1 cellular context compared by ENCODE assay signal in the genomic region with DNA sequence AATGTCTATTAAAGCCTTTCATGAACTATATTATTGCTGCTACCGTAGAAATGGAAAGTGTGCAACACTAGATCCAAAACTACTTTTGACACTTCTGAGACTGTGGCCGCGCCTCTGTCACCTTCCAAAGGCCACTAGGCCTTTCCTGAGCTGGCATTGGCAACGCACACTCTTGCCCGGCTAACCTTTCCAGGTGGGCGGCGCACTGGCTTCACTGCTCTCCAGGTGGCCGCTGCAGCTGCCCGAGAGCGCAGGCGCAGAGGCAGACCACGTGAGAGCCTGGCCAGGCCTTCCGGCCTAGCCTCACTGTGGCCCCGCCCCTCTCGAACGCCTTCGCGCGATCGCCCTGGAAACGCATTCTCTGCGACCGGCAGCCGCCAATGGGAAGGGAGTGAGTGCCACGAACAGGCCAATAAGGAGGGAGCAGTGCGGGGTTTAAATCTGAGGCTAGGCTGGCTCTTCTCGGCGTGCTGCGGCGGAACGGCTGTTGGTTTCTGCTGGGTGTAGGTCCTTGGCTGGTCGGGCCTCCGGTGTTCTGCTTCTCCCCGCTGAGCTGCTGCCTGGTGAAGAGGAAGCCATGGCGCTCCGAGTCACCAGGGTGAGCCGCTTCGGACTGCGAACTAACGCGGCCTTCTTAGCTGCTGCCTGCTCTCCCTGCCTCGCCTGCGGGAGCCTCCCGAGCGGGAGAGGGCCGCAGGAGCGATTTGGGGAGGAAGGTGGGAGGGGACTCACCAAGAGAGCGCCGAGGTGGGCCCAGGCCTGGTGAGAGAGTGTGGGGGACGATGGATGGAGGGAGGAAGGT.
TF ChIP-seq lines count a peak whose summit lies in the region.

A gene (plus strand): TSS at position 465 of the 802 bp plus-strand sequence. CDS start 113 bp downstream, at position 578.

TF ChIP-seq in HepG2, 621 proteins besides CTCF, POLR2A, EP300 and RAD21 (continued from another document and continues in another):
- TF ChIP-seq, protein P1, sequence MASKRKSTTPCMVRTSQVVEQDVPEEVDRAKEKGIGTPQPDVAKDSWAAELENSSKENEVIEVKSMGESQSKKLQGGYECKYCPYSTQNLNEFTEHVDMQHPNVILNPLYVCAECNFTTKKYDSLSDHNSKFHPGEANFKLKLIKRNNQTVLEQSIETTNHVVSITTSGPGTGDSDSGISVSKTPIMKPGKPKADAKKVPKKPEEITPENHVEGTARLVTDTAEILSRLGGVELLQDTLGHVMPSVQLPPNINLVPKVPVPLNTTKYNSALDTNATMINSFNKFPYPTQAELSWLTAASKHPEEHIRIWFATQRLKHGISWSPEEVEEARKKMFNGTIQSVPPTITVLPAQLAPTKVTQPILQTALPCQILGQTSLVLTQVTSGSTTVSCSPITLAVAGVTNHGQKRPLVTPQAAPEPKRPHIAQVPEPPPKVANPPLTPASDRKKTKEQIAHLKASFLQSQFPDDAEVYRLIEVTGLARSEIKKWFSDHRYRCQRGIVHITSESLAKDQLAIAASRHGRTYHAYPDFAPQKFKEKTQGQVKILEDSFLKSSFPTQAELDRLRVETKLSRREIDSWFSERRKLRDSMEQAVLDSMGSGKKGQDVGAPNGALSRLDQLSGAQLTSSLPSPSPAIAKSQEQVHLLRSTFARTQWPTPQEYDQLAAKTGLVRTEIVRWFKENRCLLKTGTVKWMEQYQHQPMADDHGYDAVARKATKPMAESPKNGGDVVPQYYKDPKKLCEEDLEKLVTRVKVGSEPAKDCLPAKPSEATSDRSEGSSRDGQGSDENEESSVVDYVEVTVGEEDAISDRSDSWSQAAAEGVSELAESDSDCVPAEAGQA (IDR thresholded peaks at IDR 0.05; ENCODE audit: low read depth), result no peak
- TF ChIP-seq, protein P1 (CRISPR knock-in tag; IDR thresholded peaks at IDR 0.05; ENCODE audit: borderline replicate concordance), result no peak
- TF ChIP-seq ZSCAN21 (CRISPR knock-in tag; IDR thresholded peaks at IDR 0.05; ENCODE audit: borderline replicate concordance) (peak; percentile 90), ZNF816 (CRISPR knock-in tag; IDR thresholded peaks at IDR 0.05; ENCODE audit: borderline replicate concordance) (peak; percentile 60; the same call in 1 of the 2 replicates), MTF2 (CRISPR knock-in tag; IDR thresholded peaks at IDR 0.05; ENCODE audit: borderline replicate concordance) (no peak), ZNF44 (CRISPR knock-in tag; IDR thresholded peaks at IDR 0.05) (no peak), ZNF17 (CRISPR knock-in tag; IDR thresholded peaks at IDR 0.05) (no peak), ZNF569 (CRISPR knock-in tag; IDR thresholded peaks at IDR 0.05; ENCODE audit: borderline replicate concordance) (0 out of 2 replicates have a peak, but pooled peaks have one; percentile 43), FIP1L1 (IDR thresholded peaks at IDR 0.05; ENCODE audit: borderline replicate concordance, insufficient read depth, low read depth, low read length) (no peak), SETDB1 (CRISPR knock-in tag; IDR thresholded peaks at IDR 0.05; ENCODE audit: borderline replicate concordance) (no peak), ZNF510 (CRISPR knock-in tag; IDR thresholded peaks at IDR 0.05; ENCODE audit: low read depth) (no peak), ZNF468 (CRISPR knock-in tag; IDR thresholded peaks at IDR 0.05) (peak; percentile 75; the same call in 1 of the 2 replicates), ZBTB1 (CRISPR knock-in tag; IDR thresholded peaks at IDR 0.05; ENCODE audit: borderline replicate concordance) (0 out of 2 replicates have a peak, but pooled peaks have one; percentile 38), ZNF343 (CRISPR knock-in tag; IDR thresholded peaks at IDR 0.05) (0 out of 2 replicates have a peak, but pooled peaks have one; percentile 11), ZNF547 (CRISPR knock-in tag; IDR thresholded peaks at IDR 0.05) (no peak; the same call in 1 of the 2 replicates), ZMYM3 (CRISPR knock-in tag; IDR thresholded peaks at IDR 0.05) (no peak; the same call in 1 of the 2 replicates)
- TF ChIP-seq, protein P2, sequence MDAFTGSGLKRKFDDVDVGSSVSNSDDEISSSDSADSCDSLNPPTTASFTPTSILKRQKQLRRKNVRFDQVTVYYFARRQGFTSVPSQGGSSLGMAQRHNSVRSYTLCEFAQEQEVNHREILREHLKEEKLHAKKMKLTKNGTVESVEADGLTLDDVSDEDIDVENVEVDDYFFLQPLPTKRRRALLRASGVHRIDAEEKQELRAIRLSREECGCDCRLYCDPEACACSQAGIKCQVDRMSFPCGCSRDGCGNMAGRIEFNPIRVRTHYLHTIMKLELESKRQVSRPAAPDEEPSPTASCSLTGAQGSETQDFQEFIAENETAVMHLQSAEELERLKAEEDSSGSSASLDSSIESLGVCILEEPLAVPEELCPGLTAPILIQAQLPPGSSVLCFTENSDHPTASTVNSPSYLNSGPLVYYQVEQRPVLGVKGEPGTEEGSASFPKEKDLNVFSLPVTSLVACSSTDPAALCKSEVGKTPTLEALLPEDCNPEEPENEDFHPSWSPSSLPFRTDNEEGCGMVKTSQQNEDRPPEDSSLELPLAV (CRISPR knock-in tag; conservative IDR thresholded peaks at IDR 0.05; ENCODE audit: low read depth), result no peak; the same call in 1 of the 2 replicates
- TF ChIP-seq, protein P3, sequence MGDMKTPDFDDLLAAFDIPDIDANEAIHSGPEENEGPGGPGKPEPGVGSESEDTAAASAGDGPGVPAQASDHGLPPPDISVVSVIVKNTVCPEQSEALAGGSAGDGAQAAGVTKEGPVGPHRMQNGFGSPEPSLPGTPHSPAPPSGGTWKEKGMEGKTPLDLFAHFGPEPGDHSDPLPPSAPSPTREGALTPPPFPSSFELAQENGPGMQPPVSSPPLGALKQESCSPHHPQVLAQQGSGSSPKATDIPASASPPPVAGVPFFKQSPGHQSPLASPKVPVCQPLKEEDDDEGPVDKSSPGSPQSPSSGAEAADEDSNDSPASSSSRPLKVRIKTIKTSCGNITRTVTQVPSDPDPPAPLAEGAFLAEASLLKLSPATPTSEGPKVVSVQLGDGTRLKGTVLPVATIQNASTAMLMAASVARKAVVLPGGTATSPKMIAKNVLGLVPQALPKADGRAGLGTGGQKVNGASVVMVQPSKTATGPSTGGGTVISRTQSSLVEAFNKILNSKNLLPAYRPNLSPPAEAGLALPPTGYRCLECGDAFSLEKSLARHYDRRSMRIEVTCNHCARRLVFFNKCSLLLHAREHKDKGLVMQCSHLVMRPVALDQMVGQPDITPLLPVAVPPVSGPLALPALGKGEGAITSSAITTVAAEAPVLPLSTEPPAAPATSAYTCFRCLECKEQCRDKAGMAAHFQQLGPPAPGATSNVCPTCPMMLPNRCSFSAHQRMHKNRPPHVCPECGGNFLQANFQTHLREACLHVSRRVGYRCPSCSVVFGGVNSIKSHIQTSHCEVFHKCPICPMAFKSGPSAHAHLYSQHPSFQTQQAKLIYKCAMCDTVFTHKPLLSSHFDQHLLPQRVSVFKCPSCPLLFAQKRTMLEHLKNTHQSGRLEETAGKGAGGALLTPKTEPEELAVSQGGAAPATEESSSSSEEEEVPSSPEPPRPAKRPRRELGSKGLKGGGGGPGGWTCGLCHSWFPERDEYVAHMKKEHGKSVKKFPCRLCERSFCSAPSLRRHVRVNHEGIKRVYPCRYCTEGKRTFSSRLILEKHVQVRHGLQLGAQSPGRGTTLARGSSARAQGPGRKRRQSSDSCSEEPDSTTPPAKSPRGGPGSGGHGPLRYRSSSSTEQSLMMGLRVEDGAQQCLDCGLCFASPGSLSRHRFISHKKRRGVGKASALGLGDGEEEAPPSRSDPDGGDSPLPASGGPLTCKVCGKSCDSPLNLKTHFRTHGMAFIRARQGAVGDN (CRISPR knock-in tag; IDR thresholded peaks at IDR 0.05), result peak; percentile 99
- TF ChIP-seq, protein P4, sequence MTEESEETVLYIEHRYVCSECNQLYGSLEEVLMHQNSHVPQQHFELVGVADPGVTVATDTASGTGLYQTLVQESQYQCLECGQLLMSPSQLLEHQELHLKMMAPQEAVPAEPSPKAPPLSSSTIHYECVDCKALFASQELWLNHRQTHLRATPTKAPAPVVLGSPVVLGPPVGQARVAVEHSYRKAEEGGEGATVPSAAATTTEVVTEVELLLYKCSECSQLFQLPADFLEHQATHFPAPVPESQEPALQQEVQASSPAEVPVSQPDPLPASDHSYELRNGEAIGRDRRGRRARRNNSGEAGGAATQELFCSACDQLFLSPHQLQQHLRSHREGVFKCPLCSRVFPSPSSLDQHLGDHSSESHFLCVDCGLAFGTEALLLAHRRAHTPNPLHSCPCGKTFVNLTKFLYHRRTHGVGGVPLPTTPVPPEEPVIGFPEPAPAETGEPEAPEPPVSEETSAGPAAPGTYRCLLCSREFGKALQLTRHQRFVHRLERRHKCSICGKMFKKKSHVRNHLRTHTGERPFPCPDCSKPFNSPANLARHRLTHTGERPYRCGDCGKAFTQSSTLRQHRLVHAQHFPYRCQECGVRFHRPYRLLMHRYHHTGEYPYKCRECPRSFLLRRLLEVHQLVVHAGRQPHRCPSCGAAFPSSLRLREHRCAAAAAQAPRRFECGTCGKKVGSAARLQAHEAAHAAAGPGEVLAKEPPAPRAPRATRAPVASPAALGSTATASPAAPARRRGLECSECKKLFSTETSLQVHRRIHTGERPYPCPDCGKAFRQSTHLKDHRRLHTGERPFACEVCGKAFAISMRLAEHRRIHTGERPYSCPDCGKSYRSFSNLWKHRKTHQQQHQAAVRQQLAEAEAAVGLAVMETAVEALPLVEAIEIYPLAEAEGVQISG (CRISPR knock-in tag; IDR thresholded peaks at IDR 0.05), result peak; percentile 38; the same call in 1 of the 2 replicates
- TF ChIP-seq, protein P5, sequence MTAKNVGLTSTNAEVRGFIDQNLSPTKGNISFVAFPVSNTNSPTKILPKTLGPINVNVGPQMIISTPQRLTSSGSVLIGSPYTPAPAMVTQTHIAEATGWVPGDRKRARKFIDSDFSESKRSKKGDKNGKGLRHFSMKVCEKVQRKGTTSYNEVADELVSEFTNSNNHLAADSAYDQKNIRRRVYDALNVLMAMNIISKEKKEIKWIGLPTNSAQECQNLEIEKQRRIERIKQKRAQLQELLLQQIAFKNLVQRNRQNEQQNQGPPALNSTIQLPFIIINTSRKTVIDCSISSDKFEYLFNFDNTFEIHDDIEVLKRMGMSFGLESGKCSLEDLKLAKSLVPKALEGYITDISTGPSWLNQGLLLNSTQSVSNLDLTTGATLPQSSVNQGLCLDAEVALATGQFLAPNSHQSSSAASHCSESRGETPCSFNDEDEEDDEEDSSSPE (CRISPR knock-in tag; IDR thresholded peaks at IDR 0.05), result peak; percentile 96
- TF ChIP-seq, protein P6, sequence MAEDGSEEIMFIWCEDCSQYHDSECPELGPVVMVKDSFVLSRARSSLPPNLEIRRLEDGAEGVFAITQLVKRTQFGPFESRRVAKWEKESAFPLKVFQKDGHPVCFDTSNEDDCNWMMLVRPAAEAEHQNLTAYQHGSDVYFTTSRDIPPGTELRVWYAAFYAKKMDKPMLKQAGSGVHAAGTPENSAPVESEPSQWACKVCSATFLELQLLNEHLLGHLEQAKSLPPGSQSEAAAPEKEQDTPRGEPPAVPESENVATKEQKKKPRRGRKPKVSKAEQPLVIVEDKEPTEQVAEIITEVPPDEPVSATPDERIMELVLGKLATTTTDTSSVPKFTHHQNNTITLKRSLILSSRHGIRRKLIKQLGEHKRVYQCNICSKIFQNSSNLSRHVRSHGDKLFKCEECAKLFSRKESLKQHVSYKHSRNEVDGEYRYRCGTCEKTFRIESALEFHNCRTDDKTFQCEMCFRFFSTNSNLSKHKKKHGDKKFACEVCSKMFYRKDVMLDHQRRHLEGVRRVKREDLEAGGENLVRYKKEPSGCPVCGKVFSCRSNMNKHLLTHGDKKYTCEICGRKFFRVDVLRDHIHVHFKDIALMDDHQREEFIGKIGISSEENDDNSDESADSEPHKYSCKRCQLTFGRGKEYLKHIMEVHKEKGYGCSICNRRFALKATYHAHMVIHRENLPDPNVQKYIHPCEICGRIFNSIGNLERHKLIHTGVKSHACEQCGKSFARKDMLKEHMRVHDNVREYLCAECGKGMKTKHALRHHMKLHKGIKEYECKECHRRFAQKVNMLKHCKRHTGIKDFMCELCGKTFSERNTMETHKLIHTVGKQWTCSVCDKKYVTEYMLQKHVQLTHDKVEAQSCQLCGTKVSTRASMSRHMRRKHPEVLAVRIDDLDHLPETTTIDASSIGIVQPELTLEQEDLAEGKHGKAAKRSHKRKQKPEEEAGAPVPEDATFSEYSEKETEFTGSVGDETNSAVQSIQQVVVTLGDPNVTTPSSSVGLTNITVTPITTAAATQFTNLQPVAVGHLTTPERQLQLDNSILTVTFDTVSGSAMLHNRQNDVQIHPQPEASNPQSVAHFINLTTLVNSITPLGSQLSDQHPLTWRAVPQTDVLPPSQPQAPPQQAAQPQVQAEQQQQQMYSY (CRISPR knock-in tag; IDR thresholded peaks at IDR 0.05), result no peak
- TF ChIP-seq, protein P7, sequence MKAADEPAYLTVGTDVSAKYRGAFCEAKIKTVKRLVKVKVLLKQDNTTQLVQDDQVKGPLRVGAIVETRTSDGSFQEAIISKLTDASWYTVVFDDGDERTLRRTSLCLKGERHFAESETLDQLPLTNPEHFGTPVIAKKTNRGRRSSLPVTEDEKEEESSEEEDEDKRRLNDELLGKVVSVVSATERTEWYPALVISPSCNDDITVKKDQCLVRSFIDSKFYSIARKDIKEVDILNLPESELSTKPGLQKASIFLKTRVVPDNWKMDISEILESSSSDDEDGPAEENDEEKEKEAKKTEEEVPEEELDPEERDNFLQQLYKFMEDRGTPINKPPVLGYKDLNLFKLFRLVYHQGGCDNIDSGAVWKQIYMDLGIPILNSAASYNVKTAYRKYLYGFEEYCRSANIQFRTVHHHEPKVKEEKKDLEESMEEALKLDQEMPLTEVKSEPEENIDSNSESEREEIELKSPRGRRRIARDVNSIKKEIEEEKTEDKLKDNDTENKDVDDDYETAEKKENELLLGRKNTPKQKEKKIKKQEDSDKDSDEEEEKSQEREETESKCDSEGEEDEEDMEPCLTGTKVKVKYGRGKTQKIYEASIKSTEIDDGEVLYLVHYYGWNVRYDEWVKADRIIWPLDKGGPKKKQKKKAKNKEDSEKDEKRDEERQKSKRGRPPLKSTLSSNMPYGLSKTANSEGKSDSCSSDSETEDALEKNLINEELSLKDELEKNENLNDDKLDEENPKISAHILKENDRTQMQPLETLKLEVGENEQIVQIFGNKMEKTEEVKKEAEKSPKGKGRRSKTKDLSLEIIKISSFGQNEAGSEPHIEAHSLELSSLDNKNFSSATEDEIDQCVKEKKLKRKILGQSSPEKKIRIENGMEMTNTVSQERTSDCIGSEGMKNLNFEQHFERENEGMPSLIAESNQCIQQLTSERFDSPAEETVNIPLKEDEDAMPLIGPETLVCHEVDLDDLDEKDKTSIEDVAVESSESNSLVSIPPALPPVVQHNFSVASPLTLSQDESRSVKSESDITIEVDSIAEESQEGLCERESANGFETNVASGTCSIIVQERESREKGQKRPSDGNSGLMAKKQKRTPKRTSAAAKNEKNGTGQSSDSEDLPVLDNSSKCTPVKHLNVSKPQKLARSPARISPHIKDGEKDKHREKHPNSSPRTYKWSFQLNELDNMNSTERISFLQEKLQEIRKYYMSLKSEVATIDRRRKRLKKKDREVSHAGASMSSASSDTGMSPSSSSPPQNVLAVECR (CRISPR knock-in tag; IDR thresholded peaks at IDR 0.05; ENCODE audit: borderline replicate concordance), result peak; percentile 100
